8 cellular contexts compared by ENCODE assay signal in the genomic region with DNA sequence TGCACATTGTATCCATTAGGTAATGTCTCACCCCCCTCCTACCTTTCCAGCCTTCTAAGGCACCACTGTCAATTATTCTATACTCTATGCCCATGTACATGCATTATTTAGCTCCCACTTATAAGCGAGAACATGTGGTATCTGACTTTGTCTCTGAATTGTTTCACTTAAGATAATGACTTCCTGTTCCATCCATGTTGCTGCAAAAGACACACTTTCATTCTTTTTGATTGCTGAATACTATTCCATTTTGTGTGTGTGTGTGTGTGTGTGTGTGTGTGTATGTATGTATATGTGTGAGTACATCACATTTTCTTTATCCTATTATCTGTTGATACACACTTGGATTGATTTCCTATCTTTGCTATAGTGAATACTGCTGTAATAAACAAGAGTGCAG.
"Had no signal": no experiment of that assay in that cellular context is flagged by ENCODE, and none has a peak within 500 bp of the region (broad histone marks: within the 10 kb centered on the region; RNA-seq: fewer than 3 reads in every experiment).

No MANE protein-coding gene starts in this region.

- ATAC-seq: GM12878 had no signal

- H3K4me3 ChIP-seq: GM12878 had no signal

- DNase-seq: GDM1, GF-D8 had no signal

- FAIRE-seq: G401.6, GM12878, GM12891, GM12892, GM18507, GM19239 had no signal
